ENCODE assay signal across 1 cellular context in the genomic region with DNA sequence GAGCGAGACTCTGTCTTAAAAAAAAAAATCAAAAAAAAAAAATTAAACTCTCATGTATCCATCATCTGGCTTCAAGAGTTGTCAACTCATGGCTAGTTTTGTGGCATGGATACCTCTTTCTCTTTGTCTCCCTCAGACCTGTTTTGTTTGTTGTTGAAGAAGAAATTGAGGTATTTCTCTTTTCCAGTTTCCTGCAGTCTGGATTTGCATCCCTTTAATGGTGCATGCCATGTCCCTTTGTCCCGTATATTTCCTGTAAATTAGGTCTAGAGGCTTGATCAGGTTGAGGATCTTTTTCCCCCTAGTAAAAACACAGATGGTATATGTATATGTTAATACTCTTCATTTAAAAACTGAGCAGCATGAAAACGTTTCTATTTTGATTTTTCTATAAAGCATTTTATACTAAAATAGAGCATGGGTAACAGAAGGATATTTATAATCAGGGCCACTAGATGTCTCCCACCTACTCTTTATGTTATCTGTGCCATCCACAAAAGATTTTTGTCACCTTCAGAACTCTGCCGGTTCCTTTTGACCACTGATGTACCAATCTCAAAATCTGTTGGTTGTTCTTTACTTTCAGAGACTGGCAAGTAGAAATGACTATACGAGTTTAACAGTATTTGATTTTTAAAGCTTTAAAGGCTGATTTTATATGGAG.
TF ChIP-seq lines count a peak whose summit lies in the region.

No MANE protein-coding gene starts in this region.

TF ChIP-seq in GM12878, 131 proteins besides CTCF, POLR2A, EP300 and RAD21 (continued from another document):
- TF ChIP-seq, protein P1, sequence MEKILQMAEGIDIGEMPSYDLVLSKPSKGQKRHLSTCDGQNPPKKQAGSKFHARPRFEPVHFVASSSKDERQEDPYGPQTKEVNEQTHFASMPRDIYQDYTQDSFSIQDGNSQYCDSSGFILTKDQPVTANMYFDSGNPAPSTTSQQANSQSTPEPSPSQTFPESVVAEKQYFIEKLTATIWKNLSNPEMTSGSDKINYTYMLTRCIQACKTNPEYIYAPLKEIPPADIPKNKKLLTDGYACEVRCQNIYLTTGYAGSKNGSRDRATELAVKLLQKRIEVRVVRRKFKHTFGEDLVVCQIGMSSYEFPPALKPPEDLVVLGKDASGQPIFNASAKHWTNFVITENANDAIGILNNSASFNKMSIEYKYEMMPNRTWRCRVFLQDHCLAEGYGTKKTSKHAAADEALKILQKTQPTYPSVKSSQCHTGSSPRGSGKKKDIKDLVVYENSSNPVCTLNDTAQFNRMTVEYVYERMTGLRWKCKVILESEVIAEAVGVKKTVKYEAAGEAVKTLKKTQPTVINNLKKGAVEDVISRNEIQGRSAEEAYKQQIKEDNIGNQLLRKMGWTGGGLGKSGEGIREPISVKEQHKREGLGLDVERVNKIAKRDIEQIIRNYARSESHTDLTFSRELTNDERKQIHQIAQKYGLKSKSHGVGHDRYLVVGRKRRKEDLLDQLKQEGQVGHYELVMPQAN (conservative IDR thresholded peaks at IDR 0.05) = no peak
- no peak for TF ChIP-seq NRF1 (conservative IDR thresholded peaks at IDR 0.05; ENCODE audit: low read depth, low read length)
- TF ChIP-seq, protein P2, sequence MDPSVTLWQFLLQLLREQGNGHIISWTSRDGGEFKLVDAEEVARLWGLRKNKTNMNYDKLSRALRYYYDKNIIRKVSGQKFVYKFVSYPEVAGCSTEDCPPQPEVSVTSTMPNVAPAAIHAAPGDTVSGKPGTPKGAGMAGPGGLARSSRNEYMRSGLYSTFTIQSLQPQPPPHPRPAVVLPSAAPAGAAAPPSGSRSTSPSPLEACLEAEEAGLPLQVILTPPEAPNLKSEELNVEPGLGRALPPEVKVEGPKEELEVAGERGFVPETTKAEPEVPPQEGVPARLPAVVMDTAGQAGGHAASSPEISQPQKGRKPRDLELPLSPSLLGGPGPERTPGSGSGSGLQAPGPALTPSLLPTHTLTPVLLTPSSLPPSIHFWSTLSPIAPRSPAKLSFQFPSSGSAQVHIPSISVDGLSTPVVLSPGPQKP (IDR thresholded peaks at IDR 0.05; ENCODE audit: low read depth, low read length) = no peak
- TF ChIP-seq SIN3A (IDR thresholded peaks at IDR 0.05; ENCODE audit: low read depth, low read length) = no peak
- no peak for TF ChIP-seq JUNB (IDR thresholded peaks at IDR 0.05)
- no peak for TF ChIP-seq ZNF274 (IDR thresholded peaks at IDR 0.05; ENCODE audit: insufficient read depth, insufficient read length)
- no peak for TF ChIP-seq CEBPB (IDR thresholded peaks at IDR 0.05; ENCODE audit: borderline replicate concordance in 1 of 2, low read depth in 2 of 2, low read length in 2 of 2)
- TF ChIP-seq SREBF1 (IDR thresholded peaks at IDR 0.05; ENCODE audit: low read length) = no peak
- TF ChIP-seq CBFB (IDR thresholded peaks at IDR 0.05; ENCODE audit: low read depth) = no peak
- TF ChIP-seq, protein P3, sequence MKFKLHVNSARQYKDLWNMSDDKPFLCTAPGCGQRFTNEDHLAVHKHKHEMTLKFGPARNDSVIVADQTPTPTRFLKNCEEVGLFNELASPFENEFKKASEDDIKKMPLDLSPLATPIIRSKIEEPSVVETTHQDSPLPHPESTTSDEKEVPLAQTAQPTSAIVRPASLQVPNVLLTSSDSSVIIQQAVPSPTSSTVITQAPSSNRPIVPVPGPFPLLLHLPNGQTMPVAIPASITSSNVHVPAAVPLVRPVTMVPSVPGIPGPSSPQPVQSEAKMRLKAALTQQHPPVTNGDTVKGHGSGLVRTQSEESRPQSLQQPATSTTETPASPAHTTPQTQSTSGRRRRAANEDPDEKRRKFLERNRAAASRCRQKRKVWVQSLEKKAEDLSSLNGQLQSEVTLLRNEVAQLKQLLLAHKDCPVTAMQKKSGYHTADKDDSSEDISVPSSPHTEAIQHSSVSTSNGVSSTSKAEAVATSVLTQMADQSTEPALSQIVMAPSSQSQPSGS (IDR thresholded peaks at IDR 0.05; ENCODE audit: low read length) = no peak
- no peak for TF ChIP-seq RELA (IDR thresholded peaks at IDR 0.05; ENCODE audit: borderline replicate concordance, partially characterized antibody)
- TF ChIP-seq, protein P4, sequence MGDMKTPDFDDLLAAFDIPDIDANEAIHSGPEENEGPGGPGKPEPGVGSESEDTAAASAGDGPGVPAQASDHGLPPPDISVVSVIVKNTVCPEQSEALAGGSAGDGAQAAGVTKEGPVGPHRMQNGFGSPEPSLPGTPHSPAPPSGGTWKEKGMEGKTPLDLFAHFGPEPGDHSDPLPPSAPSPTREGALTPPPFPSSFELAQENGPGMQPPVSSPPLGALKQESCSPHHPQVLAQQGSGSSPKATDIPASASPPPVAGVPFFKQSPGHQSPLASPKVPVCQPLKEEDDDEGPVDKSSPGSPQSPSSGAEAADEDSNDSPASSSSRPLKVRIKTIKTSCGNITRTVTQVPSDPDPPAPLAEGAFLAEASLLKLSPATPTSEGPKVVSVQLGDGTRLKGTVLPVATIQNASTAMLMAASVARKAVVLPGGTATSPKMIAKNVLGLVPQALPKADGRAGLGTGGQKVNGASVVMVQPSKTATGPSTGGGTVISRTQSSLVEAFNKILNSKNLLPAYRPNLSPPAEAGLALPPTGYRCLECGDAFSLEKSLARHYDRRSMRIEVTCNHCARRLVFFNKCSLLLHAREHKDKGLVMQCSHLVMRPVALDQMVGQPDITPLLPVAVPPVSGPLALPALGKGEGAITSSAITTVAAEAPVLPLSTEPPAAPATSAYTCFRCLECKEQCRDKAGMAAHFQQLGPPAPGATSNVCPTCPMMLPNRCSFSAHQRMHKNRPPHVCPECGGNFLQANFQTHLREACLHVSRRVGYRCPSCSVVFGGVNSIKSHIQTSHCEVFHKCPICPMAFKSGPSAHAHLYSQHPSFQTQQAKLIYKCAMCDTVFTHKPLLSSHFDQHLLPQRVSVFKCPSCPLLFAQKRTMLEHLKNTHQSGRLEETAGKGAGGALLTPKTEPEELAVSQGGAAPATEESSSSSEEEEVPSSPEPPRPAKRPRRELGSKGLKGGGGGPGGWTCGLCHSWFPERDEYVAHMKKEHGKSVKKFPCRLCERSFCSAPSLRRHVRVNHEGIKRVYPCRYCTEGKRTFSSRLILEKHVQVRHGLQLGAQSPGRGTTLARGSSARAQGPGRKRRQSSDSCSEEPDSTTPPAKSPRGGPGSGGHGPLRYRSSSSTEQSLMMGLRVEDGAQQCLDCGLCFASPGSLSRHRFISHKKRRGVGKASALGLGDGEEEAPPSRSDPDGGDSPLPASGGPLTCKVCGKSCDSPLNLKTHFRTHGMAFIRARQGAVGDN (IDR thresholded peaks at IDR 0.05) = no peak
- TF ChIP-seq MEF2A (IDR thresholded peaks at IDR 0.05; ENCODE audit: insufficient read depth, low read depth, low read length) = no peak
- no peak for TF ChIP-seq POLR2AphosphoS5 (IDR thresholded peaks at IDR 0.05; ENCODE audit: low read length)
- TF ChIP-seq HDAC2 (IDR thresholded peaks at IDR 0.05) = no peak
- TF ChIP-seq RCOR1 (conservative IDR thresholded peaks at IDR 0.05; ENCODE audit: low read depth, low read length) = no peak
- no peak for TF ChIP-seq NFXL1 (IDR thresholded peaks at IDR 0.05; ENCODE audit: borderline replicate concordance)
TF ChIP-seq in GM12878: peak in this region for 0.
